28 cellular contexts compared by ENCODE assay signal in genomic region chr7:106980358-106980685, GRCh38.
"Had no signal": no experiment of that assay in that cellular context is flagged by ENCODE, and none has a peak within 500 bp of the region (broad histone marks: within the 10 kb centered on the region; RNA-seq: fewer than 3 reads in every experiment).

No MANE protein-coding gene starts in this region.

- H3K4me3 Mint-ChIP-seq: activated CD4-positive, alpha-beta memory T cell treated with anti-CD3 and anti-CD28 coated beads for 36 hours; activated CD4-positive, alpha-beta T cell treated with anti-CD3 and anti-CD28 coated beads for 36 hours; activated CD4-positive, alpha-beta T cell treated with anti-CD3 and anti-CD28 coated beads, Interleukin-2, amount 10 ng/mL, durations not matched to agents 24 days and 14 days; activated CD8-positive, alpha-beta T cell treated with anti-CD3 and anti-CD28 coated beads, Interleukin-2, amount 10 ng/mL, durations not matched to agents 7 days and 5 days; activated naive CD4-positive, alpha-beta T cell treated with anti-CD3 and anti-CD28 coated beads, Interleukin-2, amount 10 ng/mL, durations not matched to agents 7 days and 5 days; activated naive CD8-positive, alpha-beta T cell treated with anti-CD3 and anti-CD28 coated beads, Interleukin-2, amount 10 ng/mL, durations not matched to agents 7 days and 5 days; activated T-cell treated with anti-CD3 and anti-CD28 coated beads, Interleukin-2, amount 50 U/mL, for 24 hours; activated T-cell treated with anti-CD3 and anti-CD28 coated beads, Interleukin-2, amount 50 U/mL, for 72 hours; brain; effector memory CD8-positive, alpha-beta T cell had no signal

- H3K9me3 ChIP-seq: ascending aorta, breast epithelium, colonic mucosa had no signal

- H3K27me3 ChIP-seq: ascending aorta, breast epithelium, cardiac muscle cell, colonic mucosa had no signal

- H3K27me3 Mint-ChIP-seq: activated CD4-positive, alpha-beta T cell treated with anti-CD3 and anti-CD28 coated beads for 36 hours; activated naive CD4-positive, alpha-beta T cell treated with anti-CD3 and anti-CD28 coated beads, Interleukin-2, amount 10 ng/mL, durations not matched to agents 7 days and 5 days; activated T-cell treated with anti-CD3 and anti-CD28 coated beads, Interleukin-2, amount 50 U/mL, for 24 hours; effector memory CD8-positive, alpha-beta T cell had no signal

- H3K9me3 Mint-ChIP-seq: activated CD4-positive, alpha-beta memory T cell treated with anti-CD3 and anti-CD28 coated beads for 36 hours; activated CD4-positive, alpha-beta T cell treated with anti-CD3 and anti-CD28 coated beads, Interleukin-2, amount 10 ng/mL, durations not matched to agents 24 days and 14 days; activated naive CD4-positive, alpha-beta T cell treated with anti-CD3 and anti-CD28 coated beads, Interleukin-2, amount 10 ng/mL, durations not matched to agents 7 days and 5 days; activated naive CD4-positive, alpha-beta T cell treated with anti-CD3 and anti-CD28 coated beads, Interleukin-2, amount 50 U/mL, for 72 hours; activated naive CD8-positive, alpha-beta T cell treated with anti-CD3 and anti-CD28 coated beads, Interleukin-2, amount 10 ng/mL, durations not matched to agents 7 days and 5 days; activated T-cell treated with anti-CD3 and anti-CD28 coated beads, Interleukin-2, amount 50 U/mL, for 24 hours; effector memory CD8-positive, alpha-beta T cell had no signal

- H3K36me3 ChIP-seq: ascending aorta, breast epithelium, cardiac muscle cell, colonic mucosa had no signal

- H3K4me3 ChIP-seq: ascending aorta, breast epithelium, cardiac muscle cell, colonic mucosa had no signal

- H3K27ac ChIP-seq: ascending aorta, breast epithelium, colonic mucosa, epithelial cell of prostate had no signal

- H3K4me1 Mint-ChIP-seq: activated CD4-positive, alpha-beta T cell treated with anti-CD3 and anti-CD28 coated beads for 36 hours; activated CD4-positive, alpha-beta T cell treated with anti-CD3 and anti-CD28 coated beads, Interleukin-2, amount 10 ng/mL, durations not matched to agents 24 days and 14 days; activated naive CD4-positive, alpha-beta T cell treated with anti-CD3 and anti-CD28 coated beads, Interleukin-2, amount 10 ng/mL, durations not matched to agents 7 days and 5 days; activated naive CD8-positive, alpha-beta T cell treated with anti-CD3 and anti-CD28 coated beads, Interleukin-2, amount 10 ng/mL, durations not matched to agents 7 days and 5 days had no signal

- H3K4me1 ChIP-seq: ascending aorta, breast epithelium, colonic mucosa had no signal

- ATAC-seq: activated CD4-positive, alpha-beta T cell treated with anti-CD3 and anti-CD28 coated beads for 36 hours; activated CD8-positive, alpha-beta T cell treated with anti-CD3 and anti-CD28 coated beads, Interleukin-2, amount 10 ng/mL, durations not matched to agents 7 days and 5 days; activated naive CD4-positive, alpha-beta T cell treated with anti-CD3 and anti-CD28 coated beads, Interleukin-2, amount 50 U/mL, for 72 hours; activated T-cell treated with anti-CD3 and anti-CD28 coated beads, Interleukin-2, amount 50 U/mL, for 72 hours; effector memory CD8-positive, alpha-beta T cell had no signal

- H3K36me3 Mint-ChIP-seq: activated CD4-positive, alpha-beta memory T cell treated with anti-CD3 and anti-CD28 coated beads for 36 hours; activated naive CD4-positive, alpha-beta T cell treated with anti-CD3 and anti-CD28 coated beads, Interleukin-2, amount 10 ng/mL, durations not matched to agents 7 days and 5 days; activated naive CD4-positive, alpha-beta T cell treated with anti-CD3 and anti-CD28 coated beads, Interleukin-2, amount 50 U/mL, for 72 hours; activated naive CD8-positive, alpha-beta T cell treated with anti-CD3 and anti-CD28 coated beads, Interleukin-2, amount 10 ng/mL, durations not matched to agents 7 days and 5 days; brain had no signal

- H3K27ac Mint-ChIP-seq: activated CD4-positive, alpha-beta memory T cell treated with anti-CD3 and anti-CD28 coated beads for 36 hours; activated CD4-positive, alpha-beta T cell treated with anti-CD3 and anti-CD28 coated beads for 36 hours; activated CD4-positive, alpha-beta T cell treated with anti-CD3 and anti-CD28 coated beads, Interleukin-2, amount 10 ng/mL, durations not matched to agents 24 days and 14 days; activated CD8-positive, alpha-beta T cell treated with anti-CD3 and anti-CD28 coated beads, Interleukin-2, amount 10 ng/mL, durations not matched to agents 7 days and 5 days; activated naive CD4-positive, alpha-beta T cell treated with anti-CD3 and anti-CD28 coated beads, Interleukin-2, amount 10 ng/mL, durations not matched to agents 7 days and 5 days; activated naive CD4-positive, alpha-beta T cell treated with anti-CD3 and anti-CD28 coated beads, Interleukin-2, amount 50 U/mL, for 72 hours; activated naive CD8-positive, alpha-beta T cell treated with anti-CD3 and anti-CD28 coated beads, Interleukin-2, amount 10 ng/mL, durations not matched to agents 7 days and 5 days; activated T-cell treated with anti-CD3 and anti-CD28 coated beads, Interleukin-2, amount 50 U/mL, for 24 hours; activated T-cell treated with anti-CD3 and anti-CD28 coated beads, Interleukin-2, amount 50 U/mL, for 72 hours; brain; effector memory CD8-positive, alpha-beta T cell had no signal

- DNase-seq: activated CD4-positive, alpha-beta memory T cell treated with anti-CD3 and anti-CD28 coated beads for 36 hours; activated CD4-positive, alpha-beta T cell treated with anti-CD3 and anti-CD28 coated beads for 36 hours; activated CD4-positive, alpha-beta T cell treated with anti-CD3 and anti-CD28 coated beads, Interleukin-2, amount 10 ng/mL, durations not matched to agents 24 days and 14 days; activated CD4-positive, CD25-positive, alpha-beta regulatory T cell; activated CD4-positive, CD25-positive, alpha-beta regulatory T cell treated with anti-CD3 and anti-CD28 coated beads, Interleukin-2, amount 50 U/mL, for 72 hours; activated CD8-positive, alpha-beta memory T cell treated with anti-CD3 and anti-CD28 coated beads, Interleukin-2, amount 50 U/mL, for 48 hours; activated CD8-positive, alpha-beta T cell treated with anti-CD3 and anti-CD28 coated beads, Interleukin-2, amount 10 ng/mL, durations not matched to agents 7 days and 5 days; activated gamma-delta T cell; activated naive CD4-positive, alpha-beta T cell; activated naive CD4-positive, alpha-beta T cell treated with anti-CD3 and anti-CD28 coated beads, Interleukin-2, amount 10 ng/mL, durations not matched to agents 7 days and 5 days; activated naive CD8-positive, alpha-beta T cell treated with anti-CD3 and anti-CD28 coated beads, Interleukin-2, amount 10 ng/mL, durations not matched to agents 7 days and 5 days; activated T-cell treated with anti-CD3 and anti-CD28 coated beads for 4 hours; activated T-cell treated with anti-CD3 and anti-CD28 coated beads, Interleukin-2, amount 50 U/mL, for 24 hours; activated T-cell treated with anti-CD3 and anti-CD28 coated beads, Interleukin-2, amount 50 U/mL, for 72 hours; central memory CD4-positive, alpha-beta T cell; cerebellar nuclear complex; colonic mucosa; effector CD4-positive, alpha-beta T cell; effector memory CD8-positive, alpha-beta T cell; foreskin fibroblast; head of caudate nucleus; T-helper 2 cell had no signal
